In the genomic region with DNA sequence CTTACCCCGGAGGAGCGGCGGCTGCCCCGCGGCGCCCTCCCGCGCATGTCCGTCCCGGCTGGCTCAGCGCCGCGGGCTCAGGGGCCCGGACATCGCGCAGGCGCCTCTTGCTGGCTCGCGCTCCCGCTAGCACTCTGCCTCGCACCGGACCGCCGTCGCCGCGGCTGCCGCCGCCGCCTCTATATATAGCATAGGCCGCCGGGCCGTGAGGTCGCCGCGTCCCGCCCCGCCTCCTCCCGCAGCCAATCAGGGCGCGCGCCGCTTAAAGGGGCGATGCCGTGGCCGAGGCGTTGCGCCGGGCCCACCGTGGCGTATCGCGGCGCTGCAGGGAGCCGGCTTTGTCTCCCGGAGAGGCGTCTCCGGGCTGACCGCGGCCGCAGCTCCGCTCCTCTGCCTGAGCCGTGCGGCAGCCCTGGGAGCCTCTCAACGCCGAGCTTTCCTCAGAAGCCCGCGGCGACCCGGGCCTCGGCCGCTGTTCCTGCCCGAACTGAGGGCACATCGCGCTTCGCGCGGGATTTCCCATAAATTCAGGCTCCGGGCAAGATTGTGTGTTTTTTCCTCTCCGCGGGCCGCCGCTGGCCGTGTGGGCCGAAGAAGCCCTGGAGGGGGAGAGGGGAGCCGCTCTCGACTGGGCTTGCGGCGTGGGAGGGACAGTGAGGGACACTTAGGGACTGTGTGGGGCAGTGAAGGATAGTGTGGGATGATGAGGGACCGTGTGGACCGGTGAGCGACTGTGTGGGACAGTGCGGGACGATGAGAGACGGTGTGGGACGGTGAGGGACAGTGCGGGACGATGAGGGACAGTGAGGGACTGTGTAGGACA, we compare ENCODE assay signal across 1 cellular context.
A peak's percentile ranks its signal among the peaks of the same experiment; 100 is the strongest.
TF ChIP-seq lines count a peak whose summit lies in the region.

A gene with protein sequence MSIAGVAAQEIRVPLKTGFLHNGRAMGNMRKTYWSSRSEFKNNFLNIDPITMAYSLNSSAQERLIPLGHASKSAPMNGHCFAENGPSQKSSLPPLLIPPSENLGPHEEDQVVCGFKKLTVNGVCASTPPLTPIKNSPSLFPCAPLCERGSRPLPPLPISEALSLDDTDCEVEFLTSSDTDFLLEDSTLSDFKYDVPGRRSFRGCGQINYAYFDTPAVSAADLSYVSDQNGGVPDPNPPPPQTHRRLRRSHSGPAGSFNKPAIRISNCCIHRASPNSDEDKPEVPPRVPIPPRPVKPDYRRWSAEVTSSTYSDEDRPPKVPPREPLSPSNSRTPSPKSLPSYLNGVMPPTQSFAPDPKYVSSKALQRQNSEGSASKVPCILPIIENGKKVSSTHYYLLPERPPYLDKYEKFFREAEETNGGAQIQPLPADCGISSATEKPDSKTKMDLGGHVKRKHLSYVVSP (minus strand): TSS at position 157 of the 823 bp plus-strand sequence. CDS start 10,690 bp downstream, outside the sequence.

TF ChIP-seq in HepG2, 621 proteins besides CTCF, POLR2A, EP300 and RAD21 (continued from another document and continues in another):
- TF ChIP-seq, protein P1, sequence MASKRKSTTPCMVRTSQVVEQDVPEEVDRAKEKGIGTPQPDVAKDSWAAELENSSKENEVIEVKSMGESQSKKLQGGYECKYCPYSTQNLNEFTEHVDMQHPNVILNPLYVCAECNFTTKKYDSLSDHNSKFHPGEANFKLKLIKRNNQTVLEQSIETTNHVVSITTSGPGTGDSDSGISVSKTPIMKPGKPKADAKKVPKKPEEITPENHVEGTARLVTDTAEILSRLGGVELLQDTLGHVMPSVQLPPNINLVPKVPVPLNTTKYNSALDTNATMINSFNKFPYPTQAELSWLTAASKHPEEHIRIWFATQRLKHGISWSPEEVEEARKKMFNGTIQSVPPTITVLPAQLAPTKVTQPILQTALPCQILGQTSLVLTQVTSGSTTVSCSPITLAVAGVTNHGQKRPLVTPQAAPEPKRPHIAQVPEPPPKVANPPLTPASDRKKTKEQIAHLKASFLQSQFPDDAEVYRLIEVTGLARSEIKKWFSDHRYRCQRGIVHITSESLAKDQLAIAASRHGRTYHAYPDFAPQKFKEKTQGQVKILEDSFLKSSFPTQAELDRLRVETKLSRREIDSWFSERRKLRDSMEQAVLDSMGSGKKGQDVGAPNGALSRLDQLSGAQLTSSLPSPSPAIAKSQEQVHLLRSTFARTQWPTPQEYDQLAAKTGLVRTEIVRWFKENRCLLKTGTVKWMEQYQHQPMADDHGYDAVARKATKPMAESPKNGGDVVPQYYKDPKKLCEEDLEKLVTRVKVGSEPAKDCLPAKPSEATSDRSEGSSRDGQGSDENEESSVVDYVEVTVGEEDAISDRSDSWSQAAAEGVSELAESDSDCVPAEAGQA (IDR thresholded peaks at IDR 0.05; ENCODE audit: low read depth): no peak
- TF ChIP-seq, protein P1 (CRISPR knock-in tag; IDR thresholded peaks at IDR 0.05; ENCODE audit: borderline replicate concordance): no peak; the same call in 1 of the 2 replicates
- peak; percentile 46; the same call in 1 of the 2 replicates for TF ChIP-seq ZNF709 (CRISPR knock-in tag; IDR thresholded peaks at IDR 0.05)
- peak; percentile 71; the same call in 1 of the 2 replicates for TF ChIP-seq CCDC6 (CRISPR knock-in tag; IDR thresholded peaks at IDR 0.05)
- TF ChIP-seq SRSF4 (IDR thresholded peaks at IDR 0.05; ENCODE audit: low read depth, low read length, poor library complexity, severe bottlenecking): peak; percentile 93
- no peak for TF ChIP-seq MXD4 (CRISPR knock-in tag; IDR thresholded peaks at IDR 0.05)
- no peak for TF ChIP-seq ZNF674 (CRISPR knock-in tag; IDR thresholded peaks at IDR 0.05; ENCODE audit: low read depth)
- TF ChIP-seq, protein P2, sequence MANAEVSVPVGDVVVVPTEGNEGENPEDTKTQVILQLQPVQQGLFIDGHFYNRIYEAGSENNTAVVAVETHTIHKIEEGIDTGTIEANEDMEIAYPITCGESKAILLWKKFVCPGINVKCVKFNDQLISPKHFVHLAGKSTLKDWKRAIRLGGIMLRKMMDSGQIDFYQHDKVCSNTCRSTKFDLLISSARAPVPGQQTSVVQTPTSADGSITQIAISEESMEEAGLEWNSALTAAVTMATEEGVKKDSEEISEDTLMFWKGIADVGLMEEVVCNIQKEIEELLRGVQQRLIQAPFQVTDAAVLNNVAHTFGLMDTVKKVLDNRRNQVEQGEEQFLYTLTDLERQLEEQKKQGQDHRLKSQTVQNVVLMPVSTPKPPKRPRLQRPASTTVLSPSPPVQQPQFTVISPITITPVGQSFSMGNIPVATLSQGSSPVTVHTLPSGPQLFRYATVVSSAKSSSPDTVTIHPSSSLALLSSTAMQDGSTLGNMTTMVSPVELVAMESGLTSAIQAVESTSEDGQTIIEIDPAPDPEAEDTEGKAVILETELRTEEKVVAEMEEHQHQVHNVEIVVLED (CRISPR knock-in tag; IDR thresholded peaks at IDR 0.05; ENCODE audit: borderline replicate concordance): peak; percentile 92
- no peak for TF ChIP-seq ATRX (CRISPR knock-in tag; IDR thresholded peaks at IDR 0.05; ENCODE audit: borderline replicate concordance)
- no peak for TF ChIP-seq ZFP62 (CRISPR knock-in tag; IDR thresholded peaks at IDR 0.05)
- TF ChIP-seq ZNF33A (CRISPR knock-in tag; IDR thresholded peaks at IDR 0.05; ENCODE audit: borderline replicate concordance): peak; percentile 58; the same call in 1 of the 2 replicates
- peak; percentile 82; the same call in 1 of the 2 replicates for TF ChIP-seq MEIS1 (CRISPR knock-in tag; IDR thresholded peaks at IDR 0.05; ENCODE audit: borderline replicate concordance)
- no peak for TF ChIP-seq EZH2 (conservative IDR thresholded peaks at IDR 0.05; ENCODE audit: low read depth, low read length)
- peak; percentile 46; the same call in 1 of the 2 replicates for TF ChIP-seq JDP2 (CRISPR knock-in tag; IDR thresholded peaks at IDR 0.05; ENCODE audit: borderline replicate concordance)
- peak; percentile 94; the same call in 1 of the 2 replicates for TF ChIP-seq ZNF75D (CRISPR knock-in tag; IDR thresholded peaks at IDR 0.05; ENCODE audit: borderline replicate concordance)
- TF ChIP-seq, protein P3, sequence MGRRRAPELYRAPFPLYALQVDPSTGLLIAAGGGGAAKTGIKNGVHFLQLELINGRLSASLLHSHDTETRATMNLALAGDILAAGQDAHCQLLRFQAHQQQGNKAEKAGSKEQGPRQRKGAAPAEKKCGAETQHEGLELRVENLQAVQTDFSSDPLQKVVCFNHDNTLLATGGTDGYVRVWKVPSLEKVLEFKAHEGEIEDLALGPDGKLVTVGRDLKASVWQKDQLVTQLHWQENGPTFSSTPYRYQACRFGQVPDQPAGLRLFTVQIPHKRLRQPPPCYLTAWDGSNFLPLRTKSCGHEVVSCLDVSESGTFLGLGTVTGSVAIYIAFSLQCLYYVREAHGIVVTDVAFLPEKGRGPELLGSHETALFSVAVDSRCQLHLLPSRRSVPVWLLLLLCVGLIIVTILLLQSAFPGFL (CRISPR knock-in tag; IDR thresholded peaks at IDR 0.05): no peak
- peak; percentile 97 for TF ChIP-seq POLR2G (IDR thresholded peaks at IDR 0.05; ENCODE audit: low read depth, low read length)
- peak; percentile 81 for TF ChIP-seq ZNF607 (CRISPR knock-in tag; IDR thresholded peaks at IDR 0.05; ENCODE audit: borderline replicate concordance)
- TF ChIP-seq ZNF563 (CRISPR knock-in tag; IDR thresholded peaks at IDR 0.05): peak; percentile 51; the same call in 1 of the 2 replicates
- TF ChIP-seq MTF1 (CRISPR knock-in tag; IDR thresholded peaks at IDR 0.05): 0 out of 2 replicates have a peak, but pooled peaks have one; percentile 13
- peak; percentile 54; the same call in 1 of the 2 replicates for TF ChIP-seq ZNF570 (CRISPR knock-in tag; IDR thresholded peaks at IDR 0.05; ENCODE audit: borderline replicate concordance)
- TF ChIP-seq ZNF616 (CRISPR knock-in tag; IDR thresholded peaks at IDR 0.05; ENCODE audit: low read depth): 0 out of 2 replicates have a peak, but pooled peaks have one; percentile 26
- no peak for TF ChIP-seq NPAS2 (CRISPR knock-in tag; IDR thresholded peaks at IDR 0.05; ENCODE audit: borderline replicate concordance)
- TF ChIP-seq MIXL1 (CRISPR knock-in tag; IDR thresholded peaks at IDR 0.05): peak; percentile 38; the same call in 1 of the 2 replicates
- TF ChIP-seq, protein P4, sequence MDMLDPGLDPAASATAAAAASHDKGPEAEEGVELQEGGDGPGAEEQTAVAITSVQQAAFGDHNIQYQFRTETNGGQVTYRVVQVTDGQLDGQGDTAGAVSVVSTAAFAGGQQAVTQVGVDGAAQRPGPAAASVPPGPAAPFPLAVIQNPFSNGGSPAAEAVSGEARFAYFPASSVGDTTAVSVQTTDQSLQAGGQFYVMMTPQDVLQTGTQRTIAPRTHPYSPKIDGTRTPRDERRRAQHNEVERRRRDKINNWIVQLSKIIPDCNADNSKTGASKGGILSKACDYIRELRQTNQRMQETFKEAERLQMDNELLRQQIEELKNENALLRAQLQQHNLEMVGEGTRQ (IDR thresholded peaks at IDR 0.05; ENCODE audit: low read depth, low read length): no peak
- TF ChIP-seq, protein P4 (CRISPR knock-in tag; IDR thresholded peaks at IDR 0.05; ENCODE audit: borderline replicate concordance): no peak
- TF ChIP-seq, protein P5, sequence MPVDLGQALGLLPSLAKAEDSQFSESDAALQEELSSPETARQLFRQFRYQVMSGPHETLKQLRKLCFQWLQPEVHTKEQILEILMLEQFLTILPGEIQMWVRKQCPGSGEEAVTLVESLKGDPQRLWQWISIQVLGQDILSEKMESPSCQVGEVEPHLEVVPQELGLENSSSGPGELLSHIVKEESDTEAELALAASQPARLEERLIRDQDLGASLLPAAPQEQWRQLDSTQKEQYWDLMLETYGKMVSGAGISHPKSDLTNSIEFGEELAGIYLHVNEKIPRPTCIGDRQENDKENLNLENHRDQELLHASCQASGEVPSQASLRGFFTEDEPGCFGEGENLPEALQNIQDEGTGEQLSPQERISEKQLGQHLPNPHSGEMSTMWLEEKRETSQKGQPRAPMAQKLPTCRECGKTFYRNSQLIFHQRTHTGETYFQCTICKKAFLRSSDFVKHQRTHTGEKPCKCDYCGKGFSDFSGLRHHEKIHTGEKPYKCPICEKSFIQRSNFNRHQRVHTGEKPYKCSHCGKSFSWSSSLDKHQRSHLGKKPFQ (CRISPR knock-in tag; IDR thresholded peaks at IDR 0.05; ENCODE audit: insufficient replicate concordance): peak; percentile 84
- TF ChIP-seq ZNF256 (CRISPR knock-in tag; conservative IDR thresholded peaks at IDR 0.05): no peak
- TF ChIP-seq ARHGAP35 (CRISPR knock-in tag; IDR thresholded peaks at IDR 0.05; ENCODE audit: borderline replicate concordance): no peak; the same call in 1 of the 2 replicates
- TF ChIP-seq ZSCAN9 (CRISPR knock-in tag; IDR thresholded peaks at IDR 0.05; ENCODE audit: borderline replicate concordance): peak; percentile 39; the same call in 1 of the 2 replicates
- TF ChIP-seq ZSCAN21 (CRISPR knock-in tag; IDR thresholded peaks at IDR 0.05; ENCODE audit: borderline replicate concordance): peak; percentile 91
- no peak for TF ChIP-seq SRSF9 (IDR thresholded peaks at IDR 0.05; ENCODE audit: borderline replicate concordance, insufficient read depth, low read depth, low read length, poor library complexity, severe bottlenecking)
- TF ChIP-seq SP5 (CRISPR knock-in tag; IDR thresholded peaks at IDR 0.05; ENCODE audit: borderline replicate concordance, low read depth): peak; percentile 43; the same call in 1 of the 2 replicates
- TF ChIP-seq, protein P6, sequence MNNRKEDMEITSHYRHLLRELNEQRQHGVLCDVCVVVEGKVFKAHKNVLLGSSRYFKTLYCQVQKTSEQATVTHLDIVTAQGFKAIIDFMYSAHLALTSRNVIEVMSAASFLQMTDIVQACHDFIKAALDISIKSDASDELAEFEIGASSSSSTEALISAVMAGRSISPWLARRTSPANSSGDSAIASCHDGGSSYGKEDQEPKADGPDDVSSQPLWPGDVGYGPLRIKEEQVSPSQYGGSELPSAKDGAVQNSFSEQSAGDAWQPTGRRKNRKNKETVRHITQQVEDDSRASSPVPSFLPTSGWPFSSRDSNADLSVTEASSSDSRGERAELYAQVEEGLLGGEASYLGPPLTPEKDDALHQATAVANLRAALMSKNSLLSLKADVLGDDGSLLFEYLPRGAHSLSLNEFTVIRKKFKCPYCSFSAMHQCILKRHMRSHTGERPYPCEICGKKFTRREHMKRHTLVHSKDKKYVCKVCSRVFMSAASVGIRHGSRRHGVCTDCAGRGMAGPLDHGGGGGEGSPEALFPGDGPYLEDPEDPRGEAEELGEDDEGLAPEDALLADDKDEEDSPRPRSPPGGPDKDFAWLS (CRISPR knock-in tag; IDR thresholded peaks at IDR 0.05; ENCODE audit: borderline replicate concordance): peak; percentile 93
- TF ChIP-seq FOXA3 (CRISPR knock-in tag; IDR thresholded peaks at IDR 0.05): no peak; the same call in 1 of the 2 replicates
- TF ChIP-seq, protein P7, sequence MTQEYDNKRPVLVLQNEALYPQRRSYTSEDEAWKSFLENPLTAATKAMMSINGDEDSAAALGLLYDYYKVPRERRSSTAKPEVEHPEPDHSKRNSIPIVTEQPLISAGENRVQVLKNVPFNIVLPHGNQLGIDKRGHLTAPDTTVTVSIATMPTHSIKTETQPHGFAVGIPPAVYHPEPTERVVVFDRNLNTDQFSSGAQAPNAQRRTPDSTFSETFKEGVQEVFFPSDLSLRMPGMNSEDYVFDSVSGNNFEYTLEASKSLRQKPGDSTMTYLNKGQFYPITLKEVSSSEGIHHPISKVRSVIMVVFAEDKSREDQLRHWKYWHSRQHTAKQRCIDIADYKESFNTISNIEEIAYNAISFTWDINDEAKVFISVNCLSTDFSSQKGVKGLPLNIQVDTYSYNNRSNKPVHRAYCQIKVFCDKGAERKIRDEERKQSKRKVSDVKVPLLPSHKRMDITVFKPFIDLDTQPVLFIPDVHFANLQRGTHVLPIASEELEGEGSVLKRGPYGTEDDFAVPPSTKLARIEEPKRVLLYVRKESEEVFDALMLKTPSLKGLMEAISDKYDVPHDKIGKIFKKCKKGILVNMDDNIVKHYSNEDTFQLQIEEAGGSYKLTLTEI (CRISPR knock-in tag; conservative IDR thresholded peaks at IDR 0.05): no peak
- peak; percentile 63; the same call in 1 of the 2 replicates for TF ChIP-seq BORCS8-MEF2B (CRISPR knock-in tag; IDR thresholded peaks at IDR 0.05)
- TF ChIP-seq NRL (CRISPR knock-in tag; IDR thresholded peaks at IDR 0.05; ENCODE audit: borderline replicate concordance): peak; percentile 72; the same call in 1 of the 2 replicates
